Comparison of ENCODE assay signal across 9 cellular contexts in genomic region chr10:71270301-71270777, GRCh38. TPM values are rescaled to one million over a fixed set of nuclear protein-coding genes. Genes with fewer than 3 reads are reported as not detected.
A peak's percentile ranks its signal among the peaks of the same experiment; 100 is the strongest.
DNase-seq lines count a peak whose midpoint lies in the region; ATAC-seq and TF ChIP-seq lines count a peak whose summit lies in the region.
"Had no signal": no experiment of that assay in that cellular context is flagged by ENCODE, and none has a peak within 500 bp of the region (broad histone marks: within the 10 kb centered on the region; RNA-seq: fewer than 3 reads in every experiment).

No MANE protein-coding gene starts in this region.

- TF ChIP-seq POLR2A in right lobe of liver (IDR thresholded peaks at IDR 0.05) (no peak), thyroid gland (IDR thresholded peaks at IDR 0.05) (no peak)

- H3K36me3 ChIP-seq in SJCRH30 (no peaks in the 10 kb centered on the region), right lobe of liver (no peaks in the 10 kb centered on the region), thyroid gland (no peaks in the 10 kb centered on the region)
- H3K36me3 ChIP-seq: BLaER1 treated with 17β-estradiol and CSF1 and Interleukin-3, amounts not matched to agents 10 nM and 100 nM had no signal

- peak; percentile 59 to 73 (median 67) for ATAC-seq in right lobe of liver

- peak; percentile 39 to 62 (median 60) for TF ChIP-seq CTCF in right lobe of liver (IDR thresholded peaks at IDR 0.05)
- TF ChIP-seq CTCF in thyroid gland (IDR thresholded peaks at IDR 0.05): peak in 4 of 6 experiments; percentile 20 to 67 (median 24)

- intact Hi-C loops in right lobe of liver (cut with DNase I): no loop called here
- intact Hi-C loops in thyroid gland (cut with DNase I): no loop called here

- H3K27me3 ChIP-seq in SJCRH30 (no peaks in the 10 kb centered on the region), right lobe of liver (no peaks in the 10 kb centered on the region), thyroid gland (no peaks in the 10 kb centered on the region)

- 0 out of 2 replicates have a peak, but pooled peaks cover 3% of the 10 kb centered on the region for H3K4me1 ChIP-seq in SJCRH30
- H3K4me1 ChIP-seq in right lobe of liver: peaks cover 0 to 5% (median 0%) of the 10 kb centered on the region in 4 donors
- peaks cover 4 to 5% of the 10 kb centered on the region in 2 donors for H3K4me1 ChIP-seq in thyroid gland

- 40% methylated on average over 7 of the region's 7 CpGs for WGBS in right lobe of liver (ENCODE audit: insufficient coverage, low coverage, low lambda C conversion rate, missing lambda C conversion rate)
- WGBS in thyroid gland, 2 donors: 44 to 58% methylated on average over 7 of the region's 7 CpGs

- H3K9me3 ChIP-seq in SJCRH30 (replicated peaks) (no peaks in the 10 kb centered on the region), right lobe of liver (no peaks in the 10 kb centered on the region), thyroid gland (no peaks in the 10 kb centered on the region)
- H3K9me3 ChIP-seq: BLaER1 treated with 17β-estradiol and CSF1 and Interleukin-3, amounts not matched to agents 10 nM and 100 nM had no signal

- H3K27ac ChIP-seq in SJCRH30 (no peak overlapping the region), right lobe of liver (no peak overlapping the region), thyroid gland (no peak overlapping the region)

- H3K4me3 ChIP-seq in SJCRH30 (no peak overlapping the region), right lobe of liver (no peak overlapping the region), thyroid gland (replicated peaks in 1 of 3) (no peak overlapping the region)
- H3K4me3 ChIP-seq: BLaER1 treated with 17β-estradiol and CSF1 and Interleukin-3, amounts not matched to agents 10 nM and 100 nM had no signal

- DNase-seq in NCI-H146 (lab: John Stamatoyannopoulos, UW) (peak; percentile 53), NCI-H146 treated with DMSO at 0.1 percent for 48 hours (lab: John Stamatoyannopoulos, UW; ENCODE audit: unreplicated experiment) (no peak), LHCN-M2 (ENCODE audit: low read depth) (peak; percentile 59), SJCRH30 (peak; percentile 40 to 72), dermis blood vessel endothelial cell (peak; percentile 87), right lobe of liver (no peak), thyroid gland (peak; percentile 39 to 40), NCI-H128 (lab: John Stamatoyannopoulos, UW; ENCODE audit: unreplicated experiment) (no peak)

RNA-seq across cellular contexts. Expression of gene SLC29A3, which starts 48.7 kb away (rescaled TPM):
- 1.0 and 1.8 TPM in 2 replicates for total RNA-seq in LHCN-M2 (2014; rRNA removed)
- polyA plus RNA-seq in LHCN-M2 (2012): 1.7 TPM
- total RNA-seq in SJCRH30 (2014; rRNA removed; shearing (Covaris generic)): 1.6 and 1.8 TPM in 2 replicates
- total RNA-seq in dermis blood vessel endothelial cell: 2.0 and 2.6 TPM in 2 replicates
- total RNA-seq in right lobe of liver: 10 to 100 TPM in 2 of 6 experiments, 1 to 10 TPM in 4; 5.7 to 17.4 (median 7.7) TPM
- total RNA-seq in thyroid gland: 1 to 10 TPM; 5.1 to 8.2 (median 6.7) TPM

RNA-seq across cellular contexts. Expression of gene UNC5B, which starts 58.0 kb away (rescaled TPM):
- total RNA-seq in LHCN-M2 (2014; rRNA removed) (0.13 and 0.34 TPM in 2 replicates), dermis blood vessel endothelial cell (12.1 and 15.1 TPM in 2 replicates), right lobe of liver (1 to 10 TPM; 1.0 to 6.2 (median 2.1) TPM), thyroid gland (1 to 10 TPM; 3.9 to 7.1 (median 5.7) TPM)
- 0.53 TPM for polyA plus RNA-seq in LHCN-M2 (2012)
- 3.4 and 3.6 TPM in 2 replicates for total RNA-seq in SJCRH30 (2014; rRNA removed; shearing (Covaris generic))

Comparison
In these comparisons a context has a peak if more than half of its experiments do, and no peak if none do; other contexts are left out.
1. DNase-seq: peak in NCI-H146 (single experiment), LHCN-M2 (single experiment), SJCRH30 (2 of 2), dermis blood vessel endothelial cell (single experiment) and thyroid gland (2 of 2); none in NCI-H146 treated with DMSO at 0.1 percent for 48 hours (single experiment), right lobe of liver (0 of 3) and NCI-H128 (single experiment).